In the genomic region with DNA sequence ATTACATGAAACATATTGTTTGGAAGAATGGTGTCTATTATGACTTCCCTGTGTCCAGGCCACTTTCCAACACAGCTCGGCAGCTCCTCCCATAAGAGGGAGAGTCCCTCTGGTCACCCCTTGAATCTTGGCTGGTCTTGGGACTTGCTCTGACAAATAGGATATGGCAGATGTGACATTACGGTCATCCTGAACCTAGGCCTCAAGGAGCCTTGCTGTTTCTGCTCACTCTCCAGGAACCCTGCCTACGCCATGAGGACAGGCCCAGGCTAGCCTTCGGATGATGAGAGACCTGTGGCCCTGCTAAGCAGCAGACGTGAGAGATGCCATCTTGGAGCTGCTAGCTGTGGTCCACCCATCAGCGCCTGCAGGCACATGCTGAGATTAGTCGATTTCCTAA, we compare ENCODE assay signal across 28 cellular contexts.
DNase-seq lines count a peak whose midpoint lies in the region; ATAC-seq and TF ChIP-seq lines count a peak whose summit lies in the region.
"Had no signal": no experiment of that assay in that cellular context is flagged by ENCODE, and none has a peak within 500 bp of the region (broad histone marks: within the 10 kb centered on the region; RNA-seq: fewer than 3 reads in every experiment).

No MANE protein-coding gene starts in this region.

- H3K4me3 ChIP-seq in BLaER1 treated with 17β-estradiol and CSF1 and Interleukin-3, amounts not matched to agents 10 nM and 100 nM: no peak overlapping the region
- H3K4me3 ChIP-seq in esophagus squamous epithelium (no peak overlapping the region), lower leg skin (ENCODE audit: low read depth, poor library complexity, severe bottlenecking) (no peak overlapping the region)
- H3K4me3 ChIP-seq: GM23338, heart right ventricle, lower lobe of right lung, Peyer's patch, vagina had no signal

- peaks cover 5% of the 10 kb centered on the region for H3K36me3 Mint-ChIP-seq in T-helper 17 cell (ENCODE audit: low read depth)

- peaks cover 31% of the 10 kb centered on the region for H3K4me1 Mint-ChIP-seq in T-helper 17 cell
- H3K4me1 Mint-ChIP-seq: GM23338 had no signal

- peak overlapping the region; percentile 94 for H3K27ac Mint-ChIP-seq in T-helper 17 cell
- H3K27ac Mint-ChIP-seq: GM23338, IgD-negative memory B cell had no signal

- no peak overlapping the region; a peak in 1 of 22 replicates for H3K9ac ChIP-seq in BLaER1 treated with 17β-estradiol and CSF1 and Interleukin-3, amounts not matched to agents 10 nM and 100 nM

- ATAC-seq in T-helper 17 cell: no peak
- ATAC-seq: activated T-helper 17 cell treated with anti-CD3 and anti-CD28 coated beads, Interleukin-2, amount 50 U/mL, for 72 hours had no signal

- H3K27ac ChIP-seq in BLaER1 treated with 17β-estradiol and CSF1 and Interleukin-3, amounts not matched to agents 10 nM and 100 nM: peak overlapping the region in 8 of 11 experiments; percentile 75 to 88 (median 80); a peak in 14 of 22 replicates
- H3K27ac ChIP-seq in esophagus squamous epithelium: peak overlapping the region in 3 of 4 donors; percentile 43 to 69 (median 57)
- H3K27ac ChIP-seq: vagina had no signal

- H3K9me3 ChIP-seq in BLaER1 treated with 17β-estradiol and CSF1 and Interleukin-3, amounts not matched to agents 10 nM and 100 nM (replicated peaks in 1 of 11): peaks cover 14 to 29% (median 21%) of the 10 kb centered on the region in 11 experiments
- H3K9me3 ChIP-seq in T-helper 17 cell (ENCODE audit: control insufficient read depth, low read length, poor library complexity, severe bottlenecking) (no peaks in the 10 kb centered on the region), esophagus squamous epithelium (no peaks in the 10 kb centered on the region)
- H3K9me3 ChIP-seq: lower lobe of right lung, Peyer's patch, vagina had no signal

- no peak for TF ChIP-seq POLR2A in esophagus squamous epithelium (IDR thresholded peaks at IDR 0.05)
- TF ChIP-seq POLR2A in lower leg skin (IDR thresholded peaks at IDR 0.05): no peak

- no peaks in the 10 kb centered on the region for H3K27me3 ChIP-seq in BLaER1 treated with 17β-estradiol and CSF1 and Interleukin-3, amounts not matched to agents 10 nM and 100 nM
- H3K27me3 ChIP-seq in esophagus squamous epithelium: no peaks in the 10 kb centered on the region
- H3K27me3 ChIP-seq: heart right ventricle, Peyer's patch, vagina had no signal

- H4K20me1 ChIP-seq in BLaER1 treated with 17β-estradiol and CSF1 and Interleukin-3, amounts not matched to agents 10 nM and 100 nM: peaks cover 0 to 42% (median 0%) of the 10 kb centered on the region in 11 experiments; a peak in 7 of 22 replicates

- TF ChIP-seq CTCF in esophagus squamous epithelium (IDR thresholded peaks at IDR 0.05) (no peak), lower leg skin (IDR thresholded peaks at IDR 0.05) (no peak)

- DNase-seq in activated CD8-positive, alpha-beta memory T cell treated with anti-CD3 and anti-CD28 coated beads for 24 hours: peak; percentile 51
- no peak for DNase-seq in activated CD8-positive, alpha-beta memory T cell treated with anti-CD3 and anti-CD28 coated beads, Interleukin-2, amount 50 U/mL, for 48 hours
- DNase-seq in T-helper 17 cell: no peak
- DNase-seq in esophagus squamous epithelium (lab: John Stamatoyannopoulos, UW): no peak
- no peak for DNase-seq in lower leg skin (ENCODE audit: low spot score in 2 of 2)
- DNase-seq in GOT3 (lab: John Stamatoyannopoulos, UW): no peak
- DNase-seq in UCSD-AML1 (lab: John Stamatoyannopoulos, UW; ENCODE audit: unreplicated experiment): no peak
- DNase-seq: activated CD4-positive, alpha-beta T cell treated with anti-CD3 and anti-CD28 coated beads for 4 hours; EL; foreskin melanocyte; heart right ventricle; lower lobe of right lung; midbrain; naive B cell; NCI-H1694; NCI-H446 treated with DMSO at 0.1 percent for 48 hours; NCI-H774; Peyer's patch; SHP77; stimulated activated naive CD4-positive, alpha-beta T cell treated with Interleukin-2 at 50 U/mL for 16 hours had no signal

- no peak overlapping the region for H3K4me3 Mint-ChIP-seq in T-helper 17 cell
- H3K4me3 Mint-ChIP-seq: CD14-positive monocyte; GM23338; IgD-negative memory B cell; naive B cell; T-helper 2 cell treated with Interferon-gamma antibody and Interleukin-4, amounts not matched to agents 5 μg/mL and 100 μg/mL, for 36 hours had no signal

- H3K4me1 ChIP-seq in BLaER1 treated with 17β-estradiol and CSF1 and Interleukin-3, amounts not matched to agents 10 nM and 100 nM: peaks cover 20 to 36% (median 30%) of the 10 kb centered on the region in 10 experiments
- peaks cover 5 to 21% (median 6%) of the 10 kb centered on the region in 3 donors for H3K4me1 ChIP-seq in esophagus squamous epithelium

- intact Hi-C loops in esophagus squamous epithelium (cut with DNase I) (no loop called here), lower leg skin (cut with DNase I; ENCODE audit: low total_unique reads) (no loop called here)

- WGBS in esophagus squamous epithelium, 2 donors: 91 to 93% methylated on average over 3 to 6 of the region's 7 CpGs
- 87 to 92% methylated on average over 7 of the region's 7 CpGs for WGBS in lower leg skin, 2 donors

- H3K27me3 Mint-ChIP-seq in T-helper 17 cell: no peaks in the 10 kb centered on the region
- H3K27me3 Mint-ChIP-seq: activated T-helper 17 cell treated with anti-CD3 and anti-CD28 coated beads, Interleukin-2, amount 50 U/mL, for 72 hours; central memory CD8-positive, alpha-beta T cell; IgD-negative memory B cell; naive B cell had no signal

- peak overlapping the region in 3 of 11 experiments; percentile 78 to 86 (median 80); a peak in 2 of 22 replicates for H3K4me2 ChIP-seq in BLaER1 treated with 17β-estradiol and CSF1 and Interleukin-3, amounts not matched to agents 10 nM and 100 nM
- H3K4me2 ChIP-seq: GM23338 had no signal

- peaks cover 48 to 76% (median 63%) of the 10 kb centered on the region in 11 experiments for H3K36me3 ChIP-seq in BLaER1 treated with 17β-estradiol and CSF1 and Interleukin-3, amounts not matched to agents 10 nM and 100 nM
- H3K36me3 ChIP-seq in esophagus squamous epithelium: peaks cover 0 to 24% (median 0%) of the 10 kb centered on the region in 3 donors
- H3K36me3 ChIP-seq: vagina had no signal
